ENCODE assay signal across 8 cellular contexts in the genomic region with DNA sequence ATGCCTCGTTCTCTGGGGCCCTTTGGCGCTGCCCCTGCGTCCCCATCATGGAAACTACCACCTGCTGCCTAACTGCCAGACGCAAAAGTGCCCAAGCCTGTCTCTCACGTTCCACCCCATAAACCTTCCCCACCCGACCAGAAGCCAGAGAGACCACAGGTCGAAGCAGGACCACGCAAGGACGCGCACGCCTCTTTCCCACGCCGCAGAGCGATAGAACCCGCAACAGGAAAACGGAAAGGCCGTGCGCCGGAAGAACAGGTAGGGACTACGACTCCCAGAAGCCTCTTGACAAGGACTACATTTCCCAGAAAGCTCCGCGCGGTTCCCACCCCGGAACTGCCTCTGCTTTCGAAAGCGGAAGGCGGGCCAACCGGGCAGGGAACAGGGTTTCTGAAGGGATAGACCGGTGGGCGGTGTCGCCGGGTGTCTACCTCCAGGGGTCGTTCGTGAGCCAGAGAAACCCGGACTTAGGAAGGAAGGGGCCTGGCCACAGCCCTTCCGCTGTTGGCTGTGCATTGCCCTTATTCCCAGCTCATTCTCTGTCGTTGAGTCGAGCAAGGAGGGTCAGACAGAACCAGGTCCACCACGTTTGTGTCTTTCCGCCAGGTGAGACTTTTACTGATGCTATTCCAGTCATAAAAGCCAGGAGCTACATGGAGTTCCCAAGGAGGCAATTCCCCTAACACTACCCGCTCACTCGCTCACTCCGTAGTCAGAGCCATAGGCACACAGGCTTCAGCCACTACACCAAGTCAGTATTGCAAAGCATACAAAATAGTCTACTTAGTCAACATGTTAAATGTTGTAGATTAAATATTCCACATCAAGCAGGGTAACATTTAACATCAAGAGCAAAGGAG. TPM values are rescaled to one million over a fixed set of nuclear protein-coding genes. Genes with fewer than 3 reads are reported as not detected.
A peak's percentile ranks its signal among the peaks of the same experiment; 100 is the strongest.
DNase-seq lines count a peak whose midpoint lies in the region; ATAC-seq, FAIRE-seq and TF ChIP-seq lines count a peak whose summit lies in the region.

No MANE protein-coding gene starts in this region.

- TF ChIP-seq POLR2A in GM12891 (IDR thresholded peaks at IDR 0.05; ENCODE audit: low read depth, low read length) (peak; percentile 84), prostate gland (IDR thresholded peaks at IDR 0.05) (peak; percentile 67)

- H3K36me3 ChIP-seq in left ventricle myocardium inferior (no peaks in the 10 kb centered on the region), prostate gland (no peaks in the 10 kb centered on the region)

- H3K4me3 ChIP-seq in left ventricle myocardium inferior (peak overlapping the region; percentile 80), prostate gland (peak overlapping the region; percentile 49 to 72)

- peak; percentile 99 for ATAC-seq in HG02840 (IDR thresholded peaks at IDR 0.05; ENCODE audit: low FRiP score, unreplicated experiment)

- H3K9me3 ChIP-seq in left ventricle myocardium inferior (replicated peaks) (no peaks in the 10 kb centered on the region), prostate gland (no peaks in the 10 kb centered on the region)

- FAIRE-seq in GM12891 (lab: Jason Lieb, UNC) (peak; percentile 90), urothelium cell line (lab: Jason Lieb, UNC) (no peak)

- H3K27ac ChIP-seq in left ventricle myocardium inferior (replicated peaks) (peak overlapping the region; percentile 90), prostate gland (peak overlapping the region; percentile 63 to 80)

- DNase-seq in GM12891 (ENCODE audit: insufficient read length, low spot score) = peak; percentile 86
- peak; percentile 100 for DNase-seq in NCI-H1436 (lab: John Stamatoyannopoulos, UW)
- peak; percentile 97 for DNase-seq in T follicular helper cell (ENCODE audit: low read depth)
- DNase-seq in amniotic stem cell (lab: John Stamatoyannopoulos, UW) = peak; percentile 91
- peak; percentile 98 for DNase-seq in left ventricle myocardium inferior
- peak; percentile 98 for DNase-seq in prostate gland (ENCODE audit: low spot score)
- peak; percentile 95 for DNase-seq in urothelium cell line (ENCODE audit: low spot score)

- peaks cover 18% of the 10 kb centered on the region for H3K4me1 ChIP-seq in left ventricle myocardium inferior
- H3K4me1 ChIP-seq in prostate gland (replicated peaks) = no peaks in the 10 kb centered on the region

- no peaks in the 10 kb centered on the region for H3K27me3 ChIP-seq in left ventricle myocardium inferior (ENCODE audit: low read depth)
- H3K27me3 ChIP-seq in prostate gland (replicated peaks; ENCODE audit: insufficient read depth) = no peaks in the 10 kb centered on the region

- 3% methylated on average over 43 of the region's 43 CpGs for WGBS in prostate gland

- intact Hi-C loops in left ventricle myocardium inferior (cut with micrococcal nuclease) = loop anchor here (5.0 kb wide), 1 partner anchor 141 kb away; no protein-coding TSS in a partner anchor
- intact Hi-C loops in prostate gland (cut with DNase I) = loop anchor here (2.0 to 5.0 kb wide), 3 partner anchors 46 to 246 kb away; no protein-coding TSS in a partner anchor

- TF ChIP-seq CTCF in left ventricle myocardium inferior (IDR thresholded peaks at IDR 0.05; ENCODE audit: borderline replicate concordance) = peak; percentile 85
- peak; percentile 28 to 90 (median 77) for TF ChIP-seq CTCF in prostate gland (IDR thresholded peaks at IDR 0.05)

TF ChIP-seq in GM12891, 5 proteins besides CTCF, POLR2A, EP300 and RAD21:
- TF ChIP-seq SPI1 (IDR thresholded peaks at IDR 0.05; ENCODE audit: low read depth, low read length) = peak; percentile 83
- peak; percentile 67; the same call in 1 of the 2 replicates for TF ChIP-seq TAF1 (IDR thresholded peaks at IDR 0.05; ENCODE audit: low read depth, low read length)
- peak; percentile 90 for TF ChIP-seq POLR2AphosphoS5 (IDR thresholded peaks at IDR 0.05; ENCODE audit: low read depth, low read length)
- TF ChIP-seq PAX5 (IDR thresholded peaks at IDR 0.05; ENCODE audit: insufficient read depth, low read length, severe bottlenecking) = peak; percentile 26
- no peak for TF ChIP-seq POU2F2 (IDR thresholded peaks at IDR 0.05; ENCODE audit: low read depth, low read length)
TF ChIP-seq in GM12891: peak in this region for 4.

RNA-seq across cellular contexts. Expression of a gene that starts 56.6 kb away (rescaled TPM):
- 10.7 TPM for polyA plus RNA-seq in GM12891 (2012; ENCODE audit: low read depth, missing spikeins)
- total RNA-seq in left ventricle myocardium inferior = 116 TPM
- 100 to 1,000 TPM; 151 to 169 TPM for total RNA-seq in prostate gland

Comparison
In these comparisons a context has a peak if more than half of its experiments do, and no peak if none do; other contexts are left out.
1. Peak in every context shown above with its lines: DNase-seq, ATAC-seq, H3K4me3 ChIP-seq and H3K27ac ChIP-seq.